ENCODE assay signal across 17 cellular contexts in the genomic region with DNA sequence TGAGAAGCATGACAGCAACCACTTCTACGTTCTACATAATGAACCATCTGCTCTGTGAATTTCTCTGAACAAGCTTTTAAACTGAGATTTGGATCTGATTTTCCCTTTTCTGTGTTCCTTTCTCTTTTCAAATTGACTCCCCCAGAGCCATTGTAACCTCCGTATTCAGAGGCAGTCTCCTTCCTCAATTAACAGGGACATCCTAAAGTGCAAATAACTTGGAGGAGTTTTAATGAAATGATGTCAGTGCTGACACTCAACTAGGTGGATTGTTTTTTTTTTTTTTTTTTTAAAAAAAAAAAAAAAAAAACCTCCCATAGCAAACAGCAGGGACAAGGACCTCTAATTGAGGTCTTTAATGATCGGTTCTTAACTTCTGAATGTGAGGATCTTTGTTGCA. TPM values are rescaled to one million over a fixed set of nuclear protein-coding genes. Genes with fewer than 3 reads are reported as not detected.
DNase-seq lines count a peak whose midpoint lies in the region; ATAC-seq and TF ChIP-seq lines count a peak whose summit lies in the region.
"Had no signal": no experiment of that assay in that cellular context is flagged by ENCODE, and none has a peak within 500 bp of the region (broad histone marks: within the 10 kb centered on the region; RNA-seq: fewer than 3 reads in every experiment).

No MANE protein-coding gene starts in this region.

- no peaks in the 10 kb centered on the region for H3K36me3 ChIP-seq in neuronal stem cell (replicated peaks in 1 of 2; ENCODE audit: control insufficient read depth in 2 of 2, insufficient read depth in 2 of 2, low read length in 2 of 2)

- H3K4ac ChIP-seq in neuronal stem cell (ENCODE audit: low read length) = no peak overlapping the region

- H3K9me3 ChIP-seq in neuronal stem cell (replicated peaks in 1 of 2; ENCODE audit: control insufficient read depth in 2 of 2, insufficient read depth in 1 of 2, low read depth in 1 of 2, low read length in 2 of 2) = no peaks in the 10 kb centered on the region

- no peak overlapping the region for H3K14ac ChIP-seq in neuronal stem cell (ENCODE audit: low read length)

- H2BK15ac ChIP-seq in neuronal stem cell (ENCODE audit: low read length) = no peak overlapping the region

- no peak overlapping the region for H2BK12ac ChIP-seq in neuronal stem cell (ENCODE audit: low read length)

- H3K27ac Mint-ChIP-seq in glutamatergic neuron (ENCODE audit: unreplicated experiment) = peak overlapping the region; percentile 89
- H3K27ac Mint-ChIP-seq: CD4-positive, alpha-beta memory T cell had no signal

- H2BK5ac ChIP-seq in neuronal stem cell (ENCODE audit: low read length) = no peak overlapping the region

- no peak overlapping the region for H2BK120ac ChIP-seq in neuronal stem cell (ENCODE audit: low read depth, low read length)

- no peak for TF ChIP-seq CTCF in glutamatergic neuron (IDR thresholded peaks at IDR 0.05; ENCODE audit: partially characterized antibody, unreplicated experiment)

- H3K4me1 ChIP-seq in neuronal stem cell (ENCODE audit: control insufficient read depth in 2 of 2, insufficient read depth in 1 of 2, low read depth in 1 of 2, low read length in 2 of 2) = peaks cover 13 to 21% of the 10 kb centered on the region in 2 donors

- no peaks in the 10 kb centered on the region for H3K9me3 Mint-ChIP-seq in glutamatergic neuron (ENCODE audit: unreplicated experiment)

- no peak overlapping the region for H3K23ac ChIP-seq in neuronal stem cell (ENCODE audit: low read depth, low read length, poor library complexity)

- no peak overlapping the region for H4K8ac ChIP-seq in neuronal stem cell (ENCODE audit: low read depth, low read length)

- H3K4me3 Mint-ChIP-seq in glutamatergic neuron (ENCODE audit: unreplicated experiment) = peak overlapping the region; percentile 43
- H3K4me3 Mint-ChIP-seq: CD4-positive, alpha-beta memory T cell had no signal

- DNase-seq in NCI-H1092 treated with DMSO at 0.1 percent for 48 hours (lab: John Stamatoyannopoulos, UW) (peak; percentile 13), NCI-H1092 (lab: John Stamatoyannopoulos, UW) (no peak), NCI-H2171 treated with DMSO at 0.1 percent for 48 hours (lab: John Stamatoyannopoulos, UW) (peak; percentile 71), glutamatergic neuron (no peak), neuronal stem cell (ENCODE audit: low spot score) (peak; percentile 78), T-helper 1 cell (no peak), ecto neural progenitor cell (ENCODE audit: low spot score) (no peak)
- DNase-seq: 8988T; CD4-positive, alpha-beta memory T cell; GDM1; H7; NCI-H1930; NCI-H446; NCI-H748 treated with DMSO at 0.1 percent for 48 hours had no signal

- no peak overlapping the region for H3K9ac ChIP-seq in neuronal stem cell (ENCODE audit: low read depth, low read length, poor library complexity)
- H3K9ac ChIP-seq: KMS-11 had no signal

- H3K27ac ChIP-seq in neuronal stem cell (replicated peaks; ENCODE audit: low read length) = peak overlapping the region; percentile 96
- H3K27ac ChIP-seq: KMS-11, RWPE1 had no signal

- no CpG with 5 or more reads among the region's 3 CpGs for WGBS in neuronal stem cell (ENCODE audit: extremely low coverage in 2 of 2, insufficient read length in 2 of 2, insufficient replicate concordance in 1 of 2), 2 donors

- no peak overlapping the region for H3K18ac ChIP-seq in neuronal stem cell (ENCODE audit: low read length)

- H3K4me2 ChIP-seq in neuronal stem cell (ENCODE audit: insufficient read depth, low read length, poor library complexity, severe bottlenecking) = no peak overlapping the region
- H3K4me2 ChIP-seq: KMS-11 had no signal

- no peaks in the 10 kb centered on the region for H3K79me1 ChIP-seq in neuronal stem cell (ENCODE audit: low read depth, low read length)

- H3K27me3 ChIP-seq in neuronal stem cell (ENCODE audit: control insufficient read depth in 3 of 3, insufficient read depth in 3 of 3, low read depth in 1 of 3, low read length in 3 of 3) = no peaks in the 10 kb centered on the region

- ATAC-seq in GM18498 (IDR thresholded peaks at IDR 0.05; ENCODE audit: unreplicated experiment) = no peak

- peaks cover 28% of the 10 kb centered on the region for H3K4me1 Mint-ChIP-seq in glutamatergic neuron (ENCODE audit: low read depth, unreplicated experiment)
- H3K4me1 Mint-ChIP-seq: CD4-positive, alpha-beta memory T cell had no signal

- H4K91ac ChIP-seq in neuronal stem cell (ENCODE audit: low read depth, low read length, poor library complexity) = no peak overlapping the region

- no peak overlapping the region for H2AFZ ChIP-seq in neuronal stem cell (ENCODE audit: low read length)

- H3K4me3 ChIP-seq in neuronal stem cell (ENCODE audit: low read length in 2 of 2) = no peak overlapping the region

- H2AK5ac ChIP-seq in neuronal stem cell (ENCODE audit: low read depth, low read length) = no peak overlapping the region

- no peaks in the 10 kb centered on the region for H3K36me3 Mint-ChIP-seq in glutamatergic neuron (ENCODE audit: unreplicated experiment)
- H3K36me3 Mint-ChIP-seq: CD4-positive, alpha-beta memory T cell had no signal

- peaks cover 1% of the 10 kb centered on the region for H3K27me3 Mint-ChIP-seq in glutamatergic neuron (ENCODE audit: unreplicated experiment)
- H3K27me3 Mint-ChIP-seq: CD4-positive, alpha-beta memory T cell had no signal

RNA-seq across cellular contexts. Expression of a gene that starts 48.8 kb away (rescaled TPM):
- total RNA-seq in glutamatergic neuron (ENCODE audit: unreplicated experiment) = 2.3 TPM
- 18.4 TPM for polyA plus RNA-seq in neuronal stem cell (2013, experiment 1 of 2)
- 20.5 TPM for polyA plus RNA-seq in neuronal stem cell (2013, experiment 2 of 2)
- total RNA-seq: CD4-positive, alpha-beta memory T cell had no signal
- polyA plus RNA-seq: CD4-positive, alpha-beta memory T cell had no signal

Comparison
In these comparisons a context has a peak if more than half of its experiments do, and no peak if none do; other contexts are left out.
1. DNase-seq: peak in NCI-H1092 treated with DMSO at 0.1 percent for 48 hours (single experiment), NCI-H2171 treated with DMSO at 0.1 percent for 48 hours (single experiment) and neuronal stem cell (single experiment); none in NCI-H1092 (single experiment), glutamatergic neuron (single experiment), T-helper 1 cell (0 of 5) and ecto neural progenitor cell (single experiment).